Comparison of ENCODE assay signal across 1 cellular context in genomic region chr10:3807928-3808496, GRCh38.
TF ChIP-seq lines count a peak whose summit lies in the region.

No MANE protein-coding gene starts in this region.

TF ChIP-seq in H1, 55 proteins besides CTCF, POLR2A, EP300 and RAD21:
- TF ChIP-seq SP2 (IDR thresholded peaks at IDR 0.05; ENCODE audit: low read length) (no peak), RFX5 (IDR thresholded peaks at IDR 0.05; ENCODE audit: borderline replicate concordance, low read depth, low read length) (no peak), HDAC6 (IDR thresholded peaks at IDR 0.05; ENCODE audit: low read depth, low read length) (no peak), EGR1 (IDR thresholded peaks at IDR 0.05; ENCODE audit: borderline replicate concordance, low read depth, low read length) (no peak), SIRT6 (IDR thresholded peaks at IDR 0.05; ENCODE audit: low read length) (no peak), USF2 (IDR thresholded peaks at IDR 0.05; ENCODE audit: low read length) (no peak)
